In the genomic region with DNA sequence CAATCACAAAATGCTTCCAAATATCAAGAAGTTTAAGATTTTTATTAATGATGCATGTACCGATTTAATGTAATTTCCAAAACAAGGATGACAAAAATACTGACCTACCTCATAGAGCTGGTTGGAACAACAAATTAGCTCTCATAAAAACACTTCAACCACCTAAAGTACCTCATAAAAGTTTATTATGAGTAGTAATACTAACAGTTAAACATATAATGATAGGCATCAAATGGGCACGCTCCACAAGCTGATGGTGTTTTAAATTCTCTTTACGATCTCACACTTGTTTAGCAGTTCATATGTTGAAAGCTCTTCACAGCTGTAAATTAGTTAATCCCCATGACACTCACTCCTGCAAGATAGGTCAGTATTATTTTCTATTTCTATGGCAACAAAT, we compare ENCODE assay signal across 23 cellular contexts.
DNase-seq lines count a peak whose midpoint lies in the region; ATAC-seq and TF ChIP-seq lines count a peak whose summit lies in the region.
"Had no signal": no experiment of that assay in that cellular context is flagged by ENCODE, and none has a peak within 500 bp of the region (broad histone marks: within the 10 kb centered on the region; RNA-seq: fewer than 3 reads in every experiment).

No MANE protein-coding gene starts in this region.

- H3K4me3 ChIP-seq in HEK293 (ENCODE audit: low read depth, low read length): no peak overlapping the region
- no peak overlapping the region for H3K4me3 ChIP-seq in LNCaP clone FGC (ENCODE audit: low read depth, low read length)
- no peak overlapping the region for H3K4me3 ChIP-seq in heart left ventricle
- H3K4me3 ChIP-seq: BLaER1, GM12878 had no signal

- H3K4me1 ChIP-seq in HEK293 (ENCODE audit: control insufficient read depth, insufficient read depth, low read length) (no peaks in the 10 kb centered on the region), heart left ventricle (no peaks in the 10 kb centered on the region)
- H3K4me1 ChIP-seq: BE2C, BLaER1 had no signal

- WGBS in heart left ventricle, 4 donors: 77 to 91% (median 88%) methylated on average over 3 of the region's 3 CpGs

- CTCF ChIA-PET in HEK293 (lab: Yijun Ruan, JAX): no interaction called here

- no peak overlapping the region for H3K27ac Mint-ChIP-seq in osteocyte (ENCODE audit: unreplicated experiment)
- H3K27ac Mint-ChIP-seq: CD14-positive monocyte; CD4-positive, alpha-beta memory T cell; CD4-positive, CD25-positive, alpha-beta regulatory T cell; CD8-positive, alpha-beta memory T cell had no signal

- intact Hi-C loops in heart left ventricle (cut with DNase I): no loop called here

- no peak for TF ChIP-seq POLR2A in heart left ventricle (IDR thresholded peaks at IDR 0.05)

- H3K9me3 ChIP-seq in HEK293 (ENCODE audit: control insufficient read depth, insufficient read depth, low read depth, low read length) (no peaks in the 10 kb centered on the region), heart left ventricle (peaks cover 0 to 21% (median 9%) of the 10 kb centered on the region in 12 donors)
- H3K9me3 ChIP-seq: BE2C had no signal

- POLR2A ChIA-PET in HEK293 (lab: Yijun Ruan, JAX): no interaction called here

- H3K36me3 Mint-ChIP-seq in osteocyte (ENCODE audit: unreplicated experiment): no peaks in the 10 kb centered on the region
- H3K36me3 Mint-ChIP-seq: CD14-positive monocyte; CD4-positive, CD25-positive, alpha-beta regulatory T cell had no signal

- ATAC-seq in heart left ventricle: no peak
- ATAC-seq: GM12878 had no signal

- peaks cover 17% of the 10 kb centered on the region for H3K9me3 Mint-ChIP-seq in osteocyte (ENCODE audit: unreplicated experiment)

- H3K27me3 ChIP-seq in heart left ventricle: no peaks in the 10 kb centered on the region
- H3K27me3 ChIP-seq: BE2C, BLaER1 had no signal

- H3K36me3 ChIP-seq in HEK293 (ENCODE audit: control insufficient read depth in 2 of 2, insufficient read depth in 1 of 2, low read length in 2 of 2) (no peaks in the 10 kb centered on the region), heart left ventricle (no peaks in the 10 kb centered on the region)
- H3K36me3 ChIP-seq: BE2C, BLaER1 had no signal

- TF ChIP-seq CTCF in HEK293 (tag by site-specific recombination; IDR thresholded peaks at IDR 0.05) (no peak), LNCaP clone FGC (IDR thresholded peaks at IDR 0.05; ENCODE audit: control insufficient read depth, extremely low read depth, insufficient read depth) (no peak), heart left ventricle (IDR thresholded peaks at IDR 0.05) (no peak), osteocyte (IDR thresholded peaks at IDR 0.05) (no peak)

- H3K27ac ChIP-seq in HEK293 (ENCODE audit: extremely low read depth, low read depth, low read length) (no peak overlapping the region), heart left ventricle (no peak overlapping the region)
- H3K27ac ChIP-seq: BLaER1 had no signal

- H3K4me3 Mint-ChIP-seq in osteocyte (ENCODE audit: unreplicated experiment): no peak overlapping the region
- H3K4me3 Mint-ChIP-seq: CD14-positive monocyte; CD4-positive, alpha-beta memory T cell; CD4-positive, CD25-positive, alpha-beta regulatory T cell; CD8-positive, alpha-beta memory T cell had no signal

- H3K27me3 Mint-ChIP-seq in osteocyte (ENCODE audit: unreplicated experiment): peaks cover 7% of the 10 kb centered on the region

- DNase-seq in LNCaP clone FGC (ENCODE audit: low read depth) (peak; percentile 43), NCI-H748 (lab: John Stamatoyannopoulos, UW; ENCODE audit: unreplicated experiment) (peak; percentile 67), heart left ventricle (no peak), osteocyte (ENCODE audit: extremely low spot score, unreplicated experiment) (no peak)
- no peak for DNase-seq in stimulated activated CD4-positive, alpha-beta T cell treated with anti-CD3 and anti-CD28 coated beads, Interleukin-2, amount 100 ng/mL, for 48 hours
- DNase-seq: 8988T; ACHN; BE2C; C1 segment of cervical spinal cord; CD4-positive, alpha-beta memory T cell; CD4-positive, CD25-positive, alpha-beta regulatory T cell; CD8-positive, alpha-beta memory T cell; COR-L47; DMS 273 treated with DMSO at 0.1 percent for 48 hours; DMS153; DMS53; DND-41; EL; GDM1 had no signal

- H3K4me1 Mint-ChIP-seq in osteocyte (ENCODE audit: unreplicated experiment): no peaks in the 10 kb centered on the region
- H3K4me1 Mint-ChIP-seq: CD14-positive monocyte; CD4-positive, alpha-beta memory T cell; CD4-positive, CD25-positive, alpha-beta regulatory T cell; CD8-positive, alpha-beta memory T cell had no signal

TF ChIP-seq in HEK293, 187 proteins besides CTCF, POLR2A, EP300 and RAD21:
- TF ChIP-seq OSR2 (tag by site-specific recombination; IDR thresholded peaks at IDR 0.05): peak; percentile 25; the same call in 1 of the 2 replicates
- no peak for TF ChIP-seq ZBTB48 (tag by site-specific recombination; IDR thresholded peaks at IDR 0.05)
- no peak for TF ChIP-seq ZFP3 (tag by site-specific recombination; IDR thresholded peaks at IDR 0.05; ENCODE audit: low read depth)
- no peak for TF ChIP-seq ZNF529 (tag by site-specific recombination; IDR thresholded peaks at IDR 0.05; ENCODE audit: insufficient replicate concordance)
- TF ChIP-seq PRDM6 (tag by site-specific recombination; IDR thresholded peaks at IDR 0.05): peak; percentile 67; the same call in 1 of the 2 replicates
- no peak for TF ChIP-seq ZNF473 (tag by site-specific recombination; IDR thresholded peaks at IDR 0.05)
- no peak for TF ChIP-seq ZNF561 (tag by site-specific recombination; IDR thresholded peaks at IDR 0.05; ENCODE audit: borderline replicate concordance)
- TF ChIP-seq, protein P1, sequence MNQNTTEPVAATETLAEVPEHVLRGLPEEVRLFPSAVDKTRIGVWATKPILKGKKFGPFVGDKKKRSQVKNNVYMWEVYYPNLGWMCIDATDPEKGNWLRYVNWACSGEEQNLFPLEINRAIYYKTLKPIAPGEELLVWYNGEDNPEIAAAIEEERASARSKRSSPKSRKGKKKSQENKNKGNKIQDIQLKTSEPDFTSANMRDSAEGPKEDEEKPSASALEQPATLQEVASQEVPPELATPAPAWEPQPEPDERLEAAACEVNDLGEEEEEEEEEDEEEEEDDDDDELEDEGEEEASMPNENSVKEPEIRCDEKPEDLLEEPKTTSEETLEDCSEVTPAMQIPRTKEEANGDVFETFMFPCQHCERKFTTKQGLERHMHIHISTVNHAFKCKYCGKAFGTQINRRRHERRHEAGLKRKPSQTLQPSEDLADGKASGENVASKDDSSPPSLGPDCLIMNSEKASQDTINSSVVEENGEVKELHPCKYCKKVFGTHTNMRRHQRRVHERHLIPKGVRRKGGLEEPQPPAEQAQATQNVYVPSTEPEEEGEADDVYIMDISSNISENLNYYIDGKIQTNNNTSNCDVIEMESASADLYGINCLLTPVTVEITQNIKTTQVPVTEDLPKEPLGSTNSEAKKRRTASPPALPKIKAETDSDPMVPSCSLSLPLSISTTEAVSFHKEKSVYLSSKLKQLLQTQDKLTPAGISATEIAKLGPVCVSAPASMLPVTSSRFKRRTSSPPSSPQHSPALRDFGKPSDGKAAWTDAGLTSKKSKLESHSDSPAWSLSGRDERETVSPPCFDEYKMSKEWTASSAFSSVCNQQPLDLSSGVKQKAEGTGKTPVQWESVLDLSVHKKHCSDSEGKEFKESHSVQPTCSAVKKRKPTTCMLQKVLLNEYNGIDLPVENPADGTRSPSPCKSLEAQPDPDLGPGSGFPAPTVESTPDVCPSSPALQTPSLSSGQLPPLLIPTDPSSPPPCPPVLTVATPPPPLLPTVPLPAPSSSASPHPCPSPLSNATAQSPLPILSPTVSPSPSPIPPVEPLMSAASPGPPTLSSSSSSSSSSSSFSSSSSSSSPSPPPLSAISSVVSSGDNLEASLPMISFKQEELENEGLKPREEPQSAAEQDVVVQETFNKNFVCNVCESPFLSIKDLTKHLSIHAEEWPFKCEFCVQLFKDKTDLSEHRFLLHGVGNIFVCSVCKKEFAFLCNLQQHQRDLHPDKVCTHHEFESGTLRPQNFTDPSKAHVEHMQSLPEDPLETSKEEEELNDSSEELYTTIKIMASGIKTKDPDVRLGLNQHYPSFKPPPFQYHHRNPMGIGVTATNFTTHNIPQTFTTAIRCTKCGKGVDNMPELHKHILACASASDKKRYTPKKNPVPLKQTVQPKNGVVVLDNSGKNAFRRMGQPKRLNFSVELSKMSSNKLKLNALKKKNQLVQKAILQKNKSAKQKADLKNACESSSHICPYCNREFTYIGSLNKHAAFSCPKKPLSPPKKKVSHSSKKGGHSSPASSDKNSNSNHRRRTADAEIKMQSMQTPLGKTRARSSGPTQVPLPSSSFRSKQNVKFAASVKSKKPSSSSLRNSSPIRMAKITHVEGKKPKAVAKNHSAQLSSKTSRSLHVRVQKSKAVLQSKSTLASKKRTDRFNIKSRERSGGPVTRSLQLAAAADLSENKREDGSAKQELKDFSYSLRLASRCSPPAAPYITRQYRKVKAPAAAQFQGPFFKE (tag by site-specific recombination; IDR thresholded peaks at IDR 0.05; ENCODE audit: borderline replicate concordance): no peak
- TF ChIP-seq FEZF1 (tag by site-specific recombination; IDR thresholded peaks at IDR 0.05): peak; percentile 56
- 0 out of 2 replicates have a peak, but pooled peaks have one; percentile 17 for TF ChIP-seq SP7 (tag by site-specific recombination; IDR thresholded peaks at IDR 0.05)

Comparison
In these comparisons a context has a peak if more than half of its experiments do, and no peak if none do; other contexts are left out.
1. DNase-seq: peak in LNCaP clone FGC (single experiment) and NCI-H748 (single experiment); none in heart left ventricle (0 of 5), stimulated activated CD4-positive, alpha-beta T cell treated with anti-CD3 and anti-CD28 coated beads, Interleukin-2, amount 100 ng/mL, for 48 hours (0 of 2) and osteocyte (single experiment).